ENCODE assay signal across 8 cellular contexts in the genomic region with DNA sequence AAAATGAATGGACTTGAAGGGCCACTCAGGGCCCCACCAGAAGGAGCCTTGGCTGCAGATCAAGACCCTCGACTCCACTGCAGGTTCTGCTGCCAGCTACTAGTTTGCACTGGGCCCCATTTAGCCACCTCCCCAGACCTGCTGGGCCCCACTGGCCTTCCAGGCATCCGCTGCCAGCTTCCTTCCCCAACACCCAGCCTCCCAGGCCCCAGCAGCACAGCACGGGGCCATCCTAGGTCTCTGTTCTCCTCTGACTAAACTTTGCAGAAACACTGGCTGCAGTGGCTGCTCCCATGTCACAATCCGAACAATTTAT.
A peak's percentile ranks its signal among the peaks of the same experiment; 100 is the strongest.
DNase-seq lines count a peak whose midpoint lies in the region; ATAC-seq and TF ChIP-seq lines count a peak whose summit lies in the region.

No MANE protein-coding gene starts in this region.

- peak overlapping the region; percentile 72 for H3K4me3 Mint-ChIP-seq in activated naive CD8-positive, alpha-beta T cell treated with anti-CD3 and anti-CD28 coated beads, Interleukin-2, amount 50 U/mL, for 24 hours
- no peak overlapping the region for H3K4me3 Mint-ChIP-seq in memory B cell

- peak; percentile 18 for ATAC-seq in activated naive CD8-positive, alpha-beta T cell treated with anti-CD3 and anti-CD28 coated beads, Interleukin-2, amount 50 U/mL, for 24 hours
- ATAC-seq in memory B cell (ENCODE audit: low read depth) (no peak), GM18498 (IDR thresholded peaks at IDR 0.05; ENCODE audit: unreplicated experiment) (no peak)

- H3K27me3 ChIP-seq in AG04450 (ENCODE audit: control insufficient read depth, insufficient read depth, low read length): no peaks in the 10 kb centered on the region

- DNase-seq in AG04450 (ENCODE audit: low read depth, low spot score) (no peak), memory B cell (ENCODE audit: low spot score in 2 of 2) (no peak), RPMI8226 (no peak), GM20000 (ENCODE audit: low spot score) (no peak), kidney tubule cell (ENCODE audit: low spot score) (no peak)
- DNase-seq in activated naive CD8-positive, alpha-beta T cell treated with anti-CD3 and anti-CD28 coated beads, Interleukin-2, amount 50 U/mL, for 24 hours: peak; percentile 45

- TF ChIP-seq CTCF in AG04450 (IDR thresholded peaks at IDR 0.05; ENCODE audit: low read depth, low read length) (no peak), GM20000 (IDR thresholded peaks at IDR 0.05; ENCODE audit: extremely low read depth, missing control alignments) (no peak)

- no peaks in the 10 kb centered on the region for H3K27me3 Mint-ChIP-seq in activated naive CD8-positive, alpha-beta T cell treated with anti-CD3 and anti-CD28 coated beads, Interleukin-2, amount 50 U/mL, for 24 hours
- H3K27me3 Mint-ChIP-seq in memory B cell: no peaks in the 10 kb centered on the region

- CTCF ChIA-PET in AG04450 (lab: Charles Lee): interaction anchor here (0.6 to 1.0 kb wide), 2 partner anchors 66 to 137 kb away, joined by 3 to 4 read pairs; no protein-coding TSS in a partner anchor

- no peaks in the 10 kb centered on the region for H3K36me3 Mint-ChIP-seq in activated naive CD8-positive, alpha-beta T cell treated with anti-CD3 and anti-CD28 coated beads, Interleukin-2, amount 50 U/mL, for 24 hours (ENCODE audit: low read depth)
- peaks cover 4% of the 10 kb centered on the region for H3K36me3 Mint-ChIP-seq in memory B cell

- H3K27ac ChIP-seq in AG04450 (ENCODE audit: low read depth, low read length) (peak overlapping the region; percentile 59), KOPT-K1 (ENCODE audit: low read depth, low read length, poor library complexity, severe bottlenecking) (peak overlapping the region; percentile 74)

- POLR2A ChIA-PET in AG04450 (lab: Yijun Ruan, JAX): interaction anchor here (0.8 to 1.1 kb wide), 2 partner anchors 90 to 108 kb away, joined by 3 to 11 read pairs; no protein-coding TSS in a partner anchor

- H3K9me3 ChIP-seq in AG04450 (ENCODE audit: control insufficient read depth, insufficient read depth, low read length) (no peaks in the 10 kb centered on the region; the same call in none of the 2 replicates), KOPT-K1 (ENCODE audit: insufficient read depth, low read length, poor library complexity, severe bottlenecking) (no peaks in the 10 kb centered on the region)

- no peaks in the 10 kb centered on the region for H3K36me3 ChIP-seq in KOPT-K1 (ENCODE audit: insufficient read depth, low read length)

- no peaks in the 10 kb centered on the region for H3K9me3 Mint-ChIP-seq in activated naive CD8-positive, alpha-beta T cell treated with anti-CD3 and anti-CD28 coated beads, Interleukin-2, amount 50 U/mL, for 24 hours
- H3K9me3 Mint-ChIP-seq in memory B cell: no peaks in the 10 kb centered on the region

- H3K27ac Mint-ChIP-seq in activated naive CD8-positive, alpha-beta T cell treated with anti-CD3 and anti-CD28 coated beads, Interleukin-2, amount 50 U/mL, for 24 hours: peak overlapping the region; percentile 99
- peak overlapping the region; percentile 94 for H3K27ac Mint-ChIP-seq in memory B cell

- H3K4me1 Mint-ChIP-seq in activated naive CD8-positive, alpha-beta T cell treated with anti-CD3 and anti-CD28 coated beads, Interleukin-2, amount 50 U/mL, for 24 hours: peaks cover 94% of the 10 kb centered on the region
- H3K4me1 Mint-ChIP-seq in memory B cell: peaks cover 65% of the 10 kb centered on the region

- no peak overlapping the region for H3K4me3 ChIP-seq in AG04450 (ENCODE audit: low read depth, low read length)
